Comparison of ENCODE assay signal across 15 cellular contexts in genomic region chr15:23364261-23364660, GRCh38. TPM values are rescaled to one million over a fixed set of nuclear protein-coding genes. Genes with fewer than 3 reads are reported as not detected.
"Had no signal": no experiment of that assay in that cellular context is flagged by ENCODE, and none has a peak within 500 bp of the region (broad histone marks: within the 10 kb centered on the region; RNA-seq: fewer than 3 reads in every experiment).

No MANE protein-coding gene starts in this region.

RNA-seq across cellular contexts. Expression of gene GOLGA8S, which starts 9.7 kb away (rescaled TPM):
- total RNA-seq: activated T-cell treated with anti-CD3 and anti-CD28 coated beads, Interleukin-2, amount 50 U/mL, for 4 hours; cardiac muscle cell; dermis microvascular lymphatic vessel endothelial cell; epithelial cell of proximal tubule; frontal cortex had no signal
- polyA plus RNA-seq: cardiac muscle cell had no signal

RNA-seq across cellular contexts. Expression of gene GOLGA6L26, which starts 30.3 kb away (rescaled TPM):
- total RNA-seq: activated B cell treated with CpG ODN at 0.5 μM for 24 hours; activated CD8-positive, alpha-beta T cell treated with anti-CD3 and anti-CD28 coated beads for 36 hours; activated T-cell treated with anti-CD3 and anti-CD28 coated beads, Interleukin-2, amount 50 U/mL, for 4 hours; activated T-helper 17 cell treated with anti-CD3 and anti-CD28 coated beads, Interleukin-2, amount 50 U/mL, for 72 hours; aorta; breast epithelium; cardiac muscle cell; colonic mucosa; dermis microvascular lymphatic vessel endothelial cell; epithelial cell of proximal tubule; esophagus mucosa; frontal cortex; T-cell; T-helper 2 cell treated with Interferon-gamma antibody and Interleukin-4, amounts not matched to agents 100 ng/mL and 5 ng/mL, for 36 hours had no signal
- polyA plus RNA-seq: adipose tissue, aorta, cardiac muscle cell had no signal
